In genomic region chr19:1720237-1720636, GRCh38 we compare ENCODE assay signal across 29 cellular contexts. TPM values are rescaled to one million over a fixed set of nuclear protein-coding genes. Genes with fewer than 3 reads are reported as not detected.
DNase-seq lines count a peak whose midpoint lies in the region; TF ChIP-seq lines count a peak whose summit lies in the region.
"Had no signal": no experiment of that assay in that cellular context is flagged by ENCODE, and none has a peak within 500 bp of the region (broad histone marks: within the 10 kb centered on the region; RNA-seq: fewer than 3 reads in every experiment).

No MANE protein-coding gene starts in this region.

- peaks cover 17% of the 10 kb centered on the region for H3K4me1 Mint-ChIP-seq in progenitor cell of endocrine pancreas (ENCODE audit: low read depth)
- H3K4me1 Mint-ChIP-seq: B cell had no signal

- H3K9me3 ChIP-seq in WERI-Rb-1 (ENCODE audit: severe bottlenecking), result no peaks in the 10 kb centered on the region
- H3K9me3 ChIP-seq: Caco-2 had no signal

- H3K27me3 Mint-ChIP-seq in progenitor cell of endocrine pancreas, result peaks cover 12% of the 10 kb centered on the region

- H3K27me3 ChIP-seq in H7 (ENCODE audit: control insufficient read depth, insufficient read depth, low read length) (peaks cover 32% of the 10 kb centered on the region), WERI-Rb-1 (ENCODE audit: insufficient read depth, low read depth, severe bottlenecking) (peaks cover 3% of the 10 kb centered on the region)

- TF ChIP-seq CTCF in WERI-Rb-1 (IDR thresholded peaks at IDR 0.05; ENCODE audit: low read depth, low read length), result 0 out of 2 replicates have a peak, but pooled peaks have one; percentile 10
- no peak for TF ChIP-seq CTCF in progenitor cell of endocrine pancreas (IDR thresholded peaks at IDR 0.05; ENCODE audit: unreplicated experiment)

- H3K9me3 Mint-ChIP-seq in progenitor cell of endocrine pancreas (ENCODE audit: low read depth), result no peaks in the 10 kb centered on the region
- H3K9me3 Mint-ChIP-seq: CD8-positive, alpha-beta T cell had no signal

- H3K4me3 ChIP-seq in H7 (ENCODE audit: insufficient read depth, low read depth, low read length) (no peak overlapping the region), WERI-Rb-1 (ENCODE audit: low read depth, low read length) (no peak overlapping the region)
- H3K4me3 ChIP-seq: SK-N-MC had no signal

- H3K36me3 Mint-ChIP-seq in progenitor cell of endocrine pancreas (ENCODE audit: insufficient read depth), result no peaks in the 10 kb centered on the region
- H3K36me3 Mint-ChIP-seq: CD8-positive, alpha-beta T cell; IgD-negative memory B cell had no signal

- H3K4me3 Mint-ChIP-seq in progenitor cell of endocrine pancreas (ENCODE audit: low read depth), result peak overlapping the region; percentile 41
- H3K4me3 Mint-ChIP-seq: B cell; CD8-positive, alpha-beta T cell; IgD-negative memory B cell had no signal

- no peak overlapping the region for H3K27ac ChIP-seq in WERI-Rb-1
- H3K27ac ChIP-seq: C4-2B, HL-60, RWPE1, SK-N-MC had no signal

- peak; percentile 66 for DNase-seq in H7
- no peak for DNase-seq in WERI-Rb-1
- DNase-seq in epidermal melanocyte (ENCODE audit: insufficient read length, low spot score), result peak; percentile 12
- no peak for DNase-seq in progenitor cell of endocrine pancreas (ENCODE audit: low spot score, unreplicated experiment)
- DNase-seq in NCI-H2196 treated with DMSO at 0.1 percent for 48 hours (lab: John Stamatoyannopoulos, UW; ENCODE audit: unreplicated experiment), result no peak
- no peak for DNase-seq in activated CD4-positive, CD25-positive, alpha-beta regulatory T cell treated with anti-CD3 and anti-CD28 coated beads, Interleukin-2, amount 50 U/mL, for 72 hours
- DNase-seq in activated gamma-delta T cell (lab: John Stamatoyannopoulos, UW), result no peak
- DNase-seq: Caco-2; CD8-positive, alpha-beta T cell; DMS 273 treated with DMSO at 0.1 percent for 48 hours; DMS79; EL; GF-D8; GOT3; NCI-H1048; NCI-H1417; NCI-H1694; NCI-H2029 treated with DMSO at 0.1 percent for 48 hours; NCI-H2227 treated with DMSO at 0.1 percent for 48 hours; NCI-H510A; NCI-H69; SHP77 treated with DMSO at 0.1 percent for 48 hours had no signal

- H3K36me3 ChIP-seq in H7 (replicated peaks; ENCODE audit: control insufficient read depth, insufficient read depth, low read length) (no peaks in the 10 kb centered on the region), WERI-Rb-1 (no peaks in the 10 kb centered on the region)

- no peak overlapping the region for H3K27ac Mint-ChIP-seq in progenitor cell of endocrine pancreas
- H3K27ac Mint-ChIP-seq: B cell; CD8-positive, alpha-beta T cell had no signal

RNA-seq across cellular contexts. Expression of gene ONECUT3, which starts 33.1 kb away (rescaled TPM):
- not detected in 2 replicates for total RNA-seq in H7 (2014; rRNA removed; shearing (Covaris generic))
- 41.9 and 42.9 TPM in 2 replicates for total RNA-seq in progenitor cell of endocrine pancreas
- total RNA-seq: B cell; Caco-2; CD8-positive, alpha-beta T cell; OCI-LY7 had no signal

Comparison
In these comparisons a context has a peak if more than half of its experiments do, and no peak if none do; other contexts are left out.
1. DNase-seq: peak in H7 (single experiment) and epidermal melanocyte (single experiment); none in WERI-Rb-1 (single experiment), progenitor cell of endocrine pancreas (single experiment), NCI-H2196 treated with DMSO at 0.1 percent for 48 hours (single experiment), activated CD4-positive, CD25-positive, alpha-beta regulatory T cell treated with anti-CD3 and anti-CD28 coated beads, Interleukin-2, amount 50 U/mL, for 72 hours (single experiment) and activated gamma-delta T cell (single experiment).
2. RNA of gene ONECUT3, which starts 33.1 kb away (total RNA-seq): 41.9 to 42.9 TPM in progenitor cell of endocrine pancreas; not detected in H7; every median in the first group is over 10 times any median in the second.